8 cellular contexts compared by ENCODE assay signal in genomic region chr7:13262929-13263530, GRCh38.
DNase-seq lines count a peak whose midpoint lies in the region; ATAC-seq and TF ChIP-seq lines count a peak whose summit lies in the region.

No MANE protein-coding gene starts in this region.

- TF ChIP-seq CTCF in lower lobe of right lung (IDR thresholded peaks at IDR 0.05): peak; percentile 52

- H3K4me1 ChIP-seq in HAP-1 (peaks cover 3% of the 10 kb centered on the region; the same call in 1 of the 2 replicates), lower lobe of right lung (no peaks in the 10 kb centered on the region)

- H3K9me3 ChIP-seq in HAP-1 (no peaks in the 10 kb centered on the region), lower lobe of right lung (no peaks in the 10 kb centered on the region)

- H3K4me3 ChIP-seq in HAP-1 (no peak overlapping the region), lower lobe of right lung (no peak overlapping the region)

- DNase-seq in Caki2 (ENCODE audit: low read depth): peak; percentile 21
- DNase-seq in HAP-1 (ENCODE audit: low spot score in 2 of 2): peak; percentile 13 to 59
- peak; percentile 52 for DNase-seq in NCI-H460 (ENCODE audit: extremely low read depth, low read depth)
- peak; percentile 38 for DNase-seq in cerebellar cortex (ENCODE audit: low spot score)
- no peak for DNase-seq in lower lobe of right lung
- DNase-seq in GM19240 (ENCODE audit: insufficient read length, low spot score): no peak

- peak in 1 of 2 donors; percentile 71 for ATAC-seq in lower lobe of right lung
- no peak for ATAC-seq in HG03439 (IDR thresholded peaks at IDR 0.05; ENCODE audit: unreplicated experiment)
- ATAC-seq in HG02610 (IDR thresholded peaks at IDR 0.05; ENCODE audit: unreplicated experiment): no peak

- H3K27ac ChIP-seq in lower lobe of right lung: no peak overlapping the region

- in situ Hi-C loops in Caki2 (cut with HindIII; ENCODE audit: low pct_unique_long_range_greater_than_20kb, low sequenced_read_pairs) (no loop called here), HAP-1 (cut with MboI; ENCODE audit: low sequenced_read_pairs) (loop anchor here (10.0 to 25.0 kb wide), 3 partner anchors 588 to 726 kb away; no protein-coding TSS in a partner anchor)

- intact Hi-C loops in lower lobe of right lung (cut with DNase I): loop anchor here (10.0 kb wide), 3 partner anchors 578 to 738 kb away; partner anchors contain the start of gene ARL4A

- H3K27me3 ChIP-seq in HAP-1 (ENCODE audit: low read depth): peaks cover 2% of the 10 kb centered on the region; the same call in 1 of the 2 replicates
- H3K27me3 ChIP-seq in lower lobe of right lung (ENCODE audit: low read depth): no peaks in the 10 kb centered on the region

- no peaks in the 10 kb centered on the region for H3K36me3 ChIP-seq in HAP-1 (replicated peaks)
- H3K36me3 ChIP-seq in lower lobe of right lung: no peaks in the 10 kb centered on the region

Comparison
In these comparisons a context has a peak if more than half of its experiments do, and no peak if none do; other contexts are left out.
1. DNase-seq: peak in Caki2 (single experiment), HAP-1 (2 of 2), NCI-H460 (single experiment) and cerebellar cortex (single experiment); none in lower lobe of right lung (single experiment) and GM19240 (single experiment).